Comparison of ENCODE assay signal across 15 cellular contexts in the genomic region with DNA sequence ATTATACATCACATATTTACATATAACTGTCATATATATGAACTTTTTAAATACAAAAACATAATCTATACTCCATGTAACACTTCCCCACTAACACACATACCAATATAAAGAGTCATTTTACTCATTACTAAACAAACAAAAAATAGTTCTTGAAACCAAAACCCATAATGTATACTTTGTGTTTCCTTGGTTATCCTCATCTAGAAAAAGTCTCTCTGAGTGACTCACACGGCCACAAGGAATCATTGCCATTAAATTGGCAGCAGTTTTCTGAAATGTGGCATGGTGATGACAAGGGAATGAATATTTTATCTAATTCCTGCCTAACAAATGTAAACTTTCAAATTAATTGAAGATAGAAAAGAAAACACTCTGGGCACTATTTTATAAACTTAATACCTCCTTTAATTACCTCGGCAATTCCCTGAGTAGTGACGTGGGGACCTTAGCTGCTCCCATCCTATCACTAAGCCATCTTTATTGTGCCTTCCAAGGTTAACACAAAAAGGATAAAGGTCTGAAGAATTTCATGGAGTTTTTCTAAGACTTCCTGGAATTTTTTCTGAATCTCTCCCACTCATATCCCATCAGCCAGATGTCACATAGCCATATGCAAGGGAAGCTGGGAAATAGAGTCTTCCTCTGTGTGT.
DNase-seq lines count a peak whose midpoint lies in the region; ATAC-seq, FAIRE-seq and TF ChIP-seq lines count a peak whose summit lies in the region.
"Had no signal": no experiment of that assay in that cellular context is flagged by ENCODE, and none has a peak within 500 bp of the region (broad histone marks: within the 10 kb centered on the region; RNA-seq: fewer than 3 reads in every experiment).

No MANE protein-coding gene starts in this region.

- H3K9me3 ChIP-seq in breast epithelium (peaks cover 0 to 1% of the 10 kb centered on the region in 2 donors), adipocyte (ENCODE audit: control insufficient read depth, low read length) (peaks cover under 1% of the 10 kb centered on the region), right cardiac atrium (ENCODE audit: control insufficient read depth, low read length) (no peaks in the 10 kb centered on the region)

- peak; percentile 59 for DNase-seq in MCF 10A (ENCODE audit: unreplicated experiment)
- no peak for DNase-seq in breast epithelium (ENCODE audit: low spot score in 2 of 2)
- DNase-seq in adipocyte (ENCODE audit: low read depth), result peak; percentile 68
- DNase-seq in fibroblast of the conjunctiva (ENCODE audit: low read depth), result peak; percentile 21
- DNase-seq in urothelium cell line (ENCODE audit: low spot score), result peak; percentile 16
- DNase-seq in right cardiac atrium, result no peak
- DNase-seq: 8988T, aorta, NCI-H1436, NCI-H524, small intestine, T-helper 9 cell had no signal

- CTCF ChIA-PET in MCF 10A (lab: Yijun Ruan, JAX), result no interaction called here

- TF ChIP-seq POLR2A in breast epithelium (IDR thresholded peaks at IDR 0.05), result no peak

- H3K4me3 ChIP-seq in breast epithelium (no peak overlapping the region), adipocyte (ENCODE audit: low read length) (no peak overlapping the region), right cardiac atrium (ENCODE audit: low read length) (no peak overlapping the region)

- no peaks in the 10 kb centered on the region for H3K4me1 ChIP-seq in breast epithelium
- H3K4me1 ChIP-seq in adipocyte (ENCODE audit: control insufficient read depth, insufficient read depth, low read length), result no peaks in the 10 kb centered on the region
- no peaks in the 10 kb centered on the region for H3K4me1 ChIP-seq in right cardiac atrium (ENCODE audit: control insufficient read depth, insufficient read depth, low read length)

- intact Hi-C loops in MCF 10A (cut with micrococcal nuclease) (no loop called here), breast epithelium (cut with DNase I; ENCODE audit: low total_unique reads) (no loop called here), right cardiac atrium (cut with DNase I) (no loop called here)

- BruUV-seq in MCF 10A (replicated peaks; lab: Mats Ljungman, UMichigan), result no TSS peak

- WGBS in right cardiac atrium, result 37% methylated on average over 3 of the region's 3 CpGs

- POLR2A ChIA-PET in MCF 10A (lab: Yijun Ruan, JAX), result no interaction called here

- TF ChIP-seq CTCF in MCF 10A (IDR thresholded peaks at IDR 0.05; ENCODE audit: unreplicated experiment) (no peak), breast epithelium (IDR thresholded peaks at IDR 0.05) (no peak)

- peaks cover 10% of the 10 kb centered on the region for H3K4me1 Mint-ChIP-seq in MCF 10A (ENCODE audit: insufficient read depth, unreplicated experiment)

- H3K27ac ChIP-seq in breast epithelium (no peak overlapping the region), right cardiac atrium (ENCODE audit: low read length) (no peak overlapping the region)

- FAIRE-seq in urothelium cell line (lab: Jason Lieb, UNC), result no peak
- FAIRE-seq: D721Med, small intestine had no signal

- no peak overlapping the region for H3K9ac ChIP-seq in adipocyte (ENCODE audit: low read length)

- H3K36me3 Mint-ChIP-seq in MCF 10A (ENCODE audit: insufficient read depth, unreplicated experiment), result no peaks in the 10 kb centered on the region

- no peak overlapping the region for H3K4me3 Mint-ChIP-seq in MCF 10A (ENCODE audit: unreplicated experiment)

- no peak for ATAC-seq in GM18858 (IDR thresholded peaks at IDR 0.05; ENCODE audit: unreplicated experiment)
- no peak for ATAC-seq in HG03460 (IDR thresholded peaks at IDR 0.05; ENCODE audit: unreplicated experiment)
- ATAC-seq in right cardiac atrium, result no peak

- no peak overlapping the region for H3K27ac Mint-ChIP-seq in MCF 10A (ENCODE audit: low read depth, unreplicated experiment)

- H3K27me3 Mint-ChIP-seq in MCF 10A (ENCODE audit: insufficient read depth, unreplicated experiment), result no peaks in the 10 kb centered on the region

- H3K27me3 ChIP-seq in breast epithelium, result no peaks in the 10 kb centered on the region
- no peaks in the 10 kb centered on the region for H3K27me3 ChIP-seq in adipocyte (replicated peaks; ENCODE audit: control insufficient read depth, insufficient read depth, low read length)
- H3K27me3 ChIP-seq in right cardiac atrium (ENCODE audit: control insufficient read depth, insufficient read depth), result no peaks in the 10 kb centered on the region

- H3K9me3 Mint-ChIP-seq in MCF 10A (ENCODE audit: unreplicated experiment), result no peaks in the 10 kb centered on the region

- H3K36me3 ChIP-seq in breast epithelium (no peaks in the 10 kb centered on the region), adipocyte (ENCODE audit: control insufficient read depth, insufficient read depth, low read length, severe bottlenecking) (no peaks in the 10 kb centered on the region)

Comparison
In these comparisons a context has a peak if more than half of its experiments do, and no peak if none do; other contexts are left out.
1. DNase-seq: peak in MCF 10A (single experiment), adipocyte (single experiment), fibroblast of the conjunctiva (single experiment) and urothelium cell line (single experiment); none in breast epithelium (0 of 2) and right cardiac atrium (0 of 3).